Comparison of ENCODE assay signal across 14 cellular contexts in genomic region chr3:47669026-47669749, GRCh38.
DNase-seq lines count a peak whose midpoint lies in the region; ATAC-seq and TF ChIP-seq lines count a peak whose summit lies in the region.
"Had no signal": no experiment of that assay in that cellular context is flagged by ENCODE, and none has a peak within 500 bp of the region (broad histone marks: within the 10 kb centered on the region; RNA-seq: fewer than 3 reads in every experiment).

No MANE protein-coding gene starts in this region.

- peaks cover 26 to 44% of the 10 kb centered on the region in 2 donors for H3K36me3 ChIP-seq in ascending aorta

- DNase-seq in EH (ENCODE audit: low read depth) (peak; percentile 44), HT1080 (ENCODE audit: low read depth) (peak; percentile 38), astrocyte of the spinal cord (ENCODE audit: low read depth, low spot score) (peak; percentile 52), iris pigment epithelial cell (ENCODE audit: low read depth) (peak; percentile 73), ascending aorta (ENCODE audit: low spot score in 2 of 2) (no peak)
- DNase-seq: activated naive CD4-positive, alpha-beta T cell treated with anti-CD3 and anti-CD28 coated beads, Interleukin-2, amount 50 U/mL, for 16 hours; CD4-positive, alpha-beta memory T cell; naive thymus-derived CD8-positive, alpha-beta T cell; NCI-H2171; NK-92 treated with Interleukin-12 subunit alpha and Interleukin-12 subunit beta, amount 100 ng/mL, for 24 hours; SIG-M5; transverse colon had no signal

- H3K9me3 ChIP-seq in ascending aorta = no peaks in the 10 kb centered on the region
- H3K9me3 ChIP-seq: transverse colon had no signal

- in situ Hi-C loops in astrocyte of the spinal cord (cut with HindIII; ENCODE audit: low sequenced_read_pairs) = no loop called here

- H3K4me1 ChIP-seq in ascending aorta = no peaks in the 10 kb centered on the region

- intact Hi-C loops in ascending aorta (cut with DNase I) = no loop called here

- H3K27me3 ChIP-seq in ascending aorta = no peaks in the 10 kb centered on the region
- H3K27me3 ChIP-seq: transverse colon had no signal

- H3K27ac ChIP-seq in ascending aorta = no peak overlapping the region
- H3K27ac ChIP-seq: transverse colon had no signal

- TF ChIP-seq CTCF in astrocyte of the spinal cord (IDR thresholded peaks at IDR 0.05; ENCODE audit: low read depth, low read length) (no peak), ascending aorta (IDR thresholded peaks at IDR 0.05) (no peak)

- ATAC-seq in GM21576 (IDR thresholded peaks at IDR 0.05; ENCODE audit: unreplicated experiment) = no peak
- no peak for ATAC-seq in GM19452 (IDR thresholded peaks at IDR 0.05; ENCODE audit: unreplicated experiment)
- ATAC-seq: naive thymus-derived CD8-positive, alpha-beta T cell had no signal

- no peak overlapping the region for H3K4me3 ChIP-seq in astrocyte of the spinal cord (ENCODE audit: low read depth, low read length)
- no peak overlapping the region for H3K4me3 ChIP-seq in ascending aorta
- H3K4me3 ChIP-seq: transverse colon had no signal

Comparison
In these comparisons a context has a peak if more than half of its experiments do, and no peak if none do; other contexts are left out.
1. DNase-seq: peak in EH (single experiment), HT1080 (single experiment), astrocyte of the spinal cord (single experiment) and iris pigment epithelial cell (single experiment); none in ascending aorta (0 of 2).